ENCODE assay signal across 18 cellular contexts in genomic region chr12:39931231-39931630, GRCh38.
DNase-seq lines count a peak whose midpoint lies in the region; ATAC-seq and TF ChIP-seq lines count a peak whose summit lies in the region.
"Had no signal": no experiment of that assay in that cellular context is flagged by ENCODE, and none has a peak within 500 bp of the region (broad histone marks: within the 10 kb centered on the region; RNA-seq: fewer than 3 reads in every experiment).

No MANE protein-coding gene starts in this region.

- POLR2A ChIA-PET in MCF 10A (lab: Yijun Ruan, JAX), result interaction anchor here (0.7 kb wide), 1 partner anchor 14 kb away, joined by 3 read pairs; no protein-coding TSS in a partner anchor

- H3K4me3 Mint-ChIP-seq in MCF 10A (ENCODE audit: unreplicated experiment), result no peak overlapping the region
- H3K4me3 Mint-ChIP-seq: CD4-positive, alpha-beta memory T cell; GM23338 had no signal

- no TSS peak for BruUV-seq in MCF 10A (replicated peaks; lab: Mats Ljungman, UMichigan)

- TF ChIP-seq CTCF in MCF 10A (IDR thresholded peaks at IDR 0.05; ENCODE audit: unreplicated experiment) (no peak), breast epithelium (IDR thresholded peaks at IDR 0.05) (no peak), mucosa of descending colon (IDR thresholded peaks at IDR 0.05) (no peak)

- no peaks in the 10 kb centered on the region for H3K9me3 Mint-ChIP-seq in MCF 10A (ENCODE audit: unreplicated experiment)
- H3K9me3 Mint-ChIP-seq: CD4-positive, alpha-beta memory T cell; GM23338 had no signal

- H3K4me1 ChIP-seq in breast epithelium (peaks cover 0 to 7% of the 10 kb centered on the region in 2 donors), mucosa of descending colon (ENCODE audit: low read depth) (no peaks in the 10 kb centered on the region)
- H3K4me1 ChIP-seq: SJCRH30 had no signal

- no peak for TF ChIP-seq POLR2A in breast epithelium (IDR thresholded peaks at IDR 0.05)

- no peaks in the 10 kb centered on the region for H3K36me3 ChIP-seq in breast epithelium
- H3K36me3 ChIP-seq in mucosa of descending colon (ENCODE audit: low read depth), result no peaks in the 10 kb centered on the region
- H3K36me3 ChIP-seq: BLaER1, SJCRH30 had no signal

- CTCF ChIA-PET in MCF 10A (lab: Yijun Ruan, JAX), result interaction anchor here (0.8 kb wide), 1 partner anchor 80 kb away, joined by 3 read pairs; no protein-coding TSS in a partner anchor

- H3K4me3 ChIP-seq in breast epithelium (no peak overlapping the region), mucosa of descending colon (no peak overlapping the region)
- H3K4me3 ChIP-seq: BLaER1, GM23338, PC-9, SJCRH30 had no signal

- H3K36me3 Mint-ChIP-seq in MCF 10A (ENCODE audit: insufficient read depth, unreplicated experiment), result no peaks in the 10 kb centered on the region
- H3K36me3 Mint-ChIP-seq: CD4-positive, alpha-beta memory T cell had no signal

- no peak overlapping the region for H3K27ac ChIP-seq in breast epithelium
- H3K27ac ChIP-seq: BLaER1, PC-9, SJCRH30 had no signal

- H3K4me1 Mint-ChIP-seq in MCF 10A (ENCODE audit: insufficient read depth, unreplicated experiment), result peaks cover 5% of the 10 kb centered on the region
- H3K4me1 Mint-ChIP-seq: CD4-positive, alpha-beta memory T cell had no signal

- H3K9me3 ChIP-seq in breast epithelium (no peaks in the 10 kb centered on the region), mucosa of descending colon (no peaks in the 10 kb centered on the region)
- H3K9me3 ChIP-seq: BLaER1, SJCRH30 had no signal

- peak; percentile 70 for ATAC-seq in mucosa of descending colon
- ATAC-seq: GM23338 had no signal

- H3K27me3 Mint-ChIP-seq in MCF 10A (ENCODE audit: insufficient read depth, unreplicated experiment), result no peaks in the 10 kb centered on the region
- H3K27me3 Mint-ChIP-seq: CD4-positive, alpha-beta memory T cell had no signal

- intact Hi-C loops in MCF 10A (cut with micrococcal nuclease) (no loop called here), breast epithelium (cut with DNase I; ENCODE audit: low total_unique reads) (no loop called here), mucosa of descending colon (cut with DNase I, micrococcal nuclease) (no loop called here)

- H3K27ac Mint-ChIP-seq in MCF 10A (ENCODE audit: low read depth, unreplicated experiment), result peak overlapping the region; percentile 81
- H3K27ac Mint-ChIP-seq: CD4-positive, alpha-beta memory T cell; GM23338 had no signal

- H3K27me3 ChIP-seq in breast epithelium, result no peaks in the 10 kb centered on the region
- H3K27me3 ChIP-seq: BLaER1, SJCRH30 had no signal

- no peak for DNase-seq in MCF 10A (ENCODE audit: unreplicated experiment)
- DNase-seq in breast epithelium (ENCODE audit: low spot score in 2 of 2), result no peak
- DNase-seq in RPMI8226, result peak; percentile 7
- peak; percentile 45 to 51 (median 48) for DNase-seq in mucosa of descending colon
- no peak for DNase-seq in NCI-H2227 treated with DMSO at 0.1 percent for 48 hours (lab: John Stamatoyannopoulos, UW)
- DNase-seq in NCI-H128 (lab: John Stamatoyannopoulos, UW; ENCODE audit: unreplicated experiment), result no peak
- DNase-seq in T1000 (lab: John Stamatoyannopoulos, UW), result no peak
- DNase-seq: CD4-positive, alpha-beta memory T cell; DMS153; GDM1; HCEC 1CT; NCI-H1092 treated with DMSO at 0.1 percent for 48 hours; NCI-H187; NCI-H774; PC-9; SJCRH30 had no signal

Comparison
In these comparisons a context has a peak if more than half of its experiments do, and no peak if none do; other contexts are left out.
1. DNase-seq: peak in RPMI8226 (single experiment) and mucosa of descending colon (3 of 3); none in MCF 10A (single experiment), breast epithelium (0 of 2), NCI-H2227 treated with DMSO at 0.1 percent for 48 hours (single experiment), NCI-H128 (single experiment) and T1000 (single experiment).